Comparison of ENCODE assay signal across 14 cellular contexts in the genomic region with DNA sequence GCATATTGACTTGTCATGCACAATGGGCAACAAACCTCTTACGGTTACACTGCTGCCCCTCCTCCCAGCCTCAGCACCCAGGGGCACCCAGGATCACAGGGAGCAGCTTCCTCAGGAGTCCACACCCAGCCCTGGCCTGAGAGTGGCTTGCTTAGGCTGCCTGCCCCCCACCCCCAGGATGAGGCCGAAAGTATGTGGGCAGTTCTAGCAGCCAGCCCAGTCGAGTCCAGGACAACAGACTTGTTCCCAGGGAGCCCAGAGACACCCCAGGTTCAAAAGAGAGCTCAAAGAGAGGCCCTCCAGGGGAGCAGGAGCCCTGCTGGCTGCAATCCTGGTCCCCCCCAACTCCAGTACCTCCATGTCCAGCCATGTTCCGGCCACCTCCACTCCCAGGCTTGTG.
DNase-seq lines count a peak whose midpoint lies in the region; ATAC-seq and TF ChIP-seq lines count a peak whose summit lies in the region.
"Had no signal": no experiment of that assay in that cellular context is flagged by ENCODE, and none has a peak within 500 bp of the region (broad histone marks: within the 10 kb centered on the region; RNA-seq: fewer than 3 reads in every experiment).

No MANE protein-coding gene starts in this region.

- peak overlapping the region; percentile 14 for H3K14ac ChIP-seq in neuronal stem cell (ENCODE audit: low read length)

- H3K4me1 ChIP-seq in hepatocyte (ENCODE audit: insufficient read depth), result peaks cover 9% of the 10 kb centered on the region
- H3K4me1 ChIP-seq in neuronal stem cell (ENCODE audit: control insufficient read depth in 2 of 2, insufficient read depth in 1 of 2, low read depth in 1 of 2, low read length in 2 of 2), result peaks cover 4 to 7% of the 10 kb centered on the region in 2 donors
- no peaks in the 10 kb centered on the region for H3K4me1 ChIP-seq in upper lobe of right lung

- H4K91ac ChIP-seq in neuronal stem cell (ENCODE audit: low read depth, low read length, poor library complexity), result no peak overlapping the region

- TF ChIP-seq POLR2A in lower leg skin (IDR thresholded peaks at IDR 0.05), result no peak

- H3K4ac ChIP-seq in neuronal stem cell (ENCODE audit: low read length), result no peak overlapping the region

- ATAC-seq in upper lobe of right lung (no peak), Right ventricle myocardium superior (ENCODE audit: poor library complexity) (no peak)
- ATAC-seq: HCT116 had no signal

- H2BK120ac ChIP-seq in neuronal stem cell (ENCODE audit: low read depth, low read length), result no peak overlapping the region

- no peaks in the 10 kb centered on the region for H4K20me1 ChIP-seq in hepatocyte (ENCODE audit: insufficient read depth, poor library complexity, severe bottlenecking)
- H4K20me1 ChIP-seq: BLaER1 treated with 17β-estradiol and CSF1 and Interleukin-3, amounts not matched to agents 10 nM and 100 nM had no signal

- H3K4me3 ChIP-seq in hepatocyte (no peak overlapping the region), neuronal stem cell (ENCODE audit: low read length in 2 of 2) (no peak overlapping the region), upper lobe of right lung (no peak overlapping the region), lower leg skin (ENCODE audit: low read depth, poor library complexity, severe bottlenecking) (no peak overlapping the region)
- H3K4me3 ChIP-seq: BLaER1 treated with 17β-estradiol and CSF1 and Interleukin-3, amounts not matched to agents 10 nM and 100 nM; GM23248 had no signal

- H2BK5ac ChIP-seq in neuronal stem cell (ENCODE audit: low read length), result no peak overlapping the region

- H3K9me2 ChIP-seq in hepatocyte (replicated peaks; ENCODE audit: insufficient read depth), result no peaks in the 10 kb centered on the region

- H2BK12ac ChIP-seq in neuronal stem cell (ENCODE audit: low read length), result no peak overlapping the region

- intact Hi-C loops in upper lobe of right lung (cut with DNase I) (no loop called here), Right ventricle myocardium superior (cut with DNase I) (no loop called here), lower leg skin (cut with DNase I; ENCODE audit: low total_unique reads) (no loop called here)

- H3K9ac ChIP-seq in neuronal stem cell (ENCODE audit: low read depth, low read length, poor library complexity), result no peak overlapping the region
- H3K9ac ChIP-seq: BLaER1 treated with 17β-estradiol and CSF1 and Interleukin-3, amounts not matched to agents 10 nM and 100 nM; GM23248 had no signal

- H3K79me2 ChIP-seq in hepatocyte, result no peaks in the 10 kb centered on the region

- H3K18ac ChIP-seq in neuronal stem cell (ENCODE audit: low read length), result peak overlapping the region; percentile 39

- no peaks in the 10 kb centered on the region for H3K79me1 ChIP-seq in neuronal stem cell (ENCODE audit: low read depth, low read length)

- peak overlapping the region; percentile 84 for H3K27ac ChIP-seq in hepatocyte
- H3K27ac ChIP-seq in neuronal stem cell (replicated peaks; ENCODE audit: low read length), result no peak overlapping the region
- H3K27ac ChIP-seq in upper lobe of right lung, result no peak overlapping the region
- H3K27ac ChIP-seq: BLaER1 treated with 17β-estradiol and CSF1 and Interleukin-3, amounts not matched to agents 10 nM and 100 nM; GM23248 had no signal

- H3K4me2 ChIP-seq in hepatocyte (no peak overlapping the region), neuronal stem cell (ENCODE audit: insufficient read depth, low read length, poor library complexity, severe bottlenecking) (no peak overlapping the region)

- H3K27me3 ChIP-seq in hepatocyte, result peaks cover 3% of the 10 kb centered on the region
- peaks cover 0 to 50% (median 0%) of the 10 kb centered on the region in 3 experiments for H3K27me3 ChIP-seq in neuronal stem cell (ENCODE audit: control insufficient read depth in 3 of 3, insufficient read depth in 3 of 3, low read depth in 1 of 3, low read length in 3 of 3)
- H3K27me3 ChIP-seq in upper lobe of right lung, result peaks cover 9% of the 10 kb centered on the region
- H3K27me3 ChIP-seq: BLaER1 treated with 17β-estradiol and CSF1 and Interleukin-3, amounts not matched to agents 10 nM and 100 nM had no signal

- WGBS in hepatocyte (ENCODE audit: low lambda C conversion rate, missing lambda C conversion rate), result 81% methylated on average over 4 of the region's 4 CpGs
- WGBS in neuronal stem cell (ENCODE audit: extremely low coverage in 2 of 2, insufficient read length in 2 of 2, insufficient replicate concordance in 1 of 2), 2 donors, result no CpG with 5 or more reads among the region's 4 CpGs
- 79 to 84% methylated on average over 2 to 4 of the region's 4 CpGs for WGBS in lower leg skin, 2 donors

- H2AFZ ChIP-seq in hepatocyte, result no peak overlapping the region
- H2AFZ ChIP-seq in neuronal stem cell (ENCODE audit: low read length), result no peak overlapping the region
- H2AFZ ChIP-seq: GM23248 had no signal

- no peak for TF ChIP-seq CTCF in hepatocyte (IDR thresholded peaks at IDR 0.05; ENCODE audit: poor library complexity)
- no peak for TF ChIP-seq CTCF in upper lobe of right lung (IDR thresholded peaks at IDR 0.05)
- no peak for TF ChIP-seq CTCF in lower leg skin (IDR thresholded peaks at IDR 0.05)

- no peaks in the 10 kb centered on the region for H3K9me3 ChIP-seq in hepatocyte (ENCODE audit: low read depth)
- H3K9me3 ChIP-seq in neuronal stem cell (replicated peaks in 1 of 2; ENCODE audit: control insufficient read depth in 2 of 2, insufficient read depth in 1 of 2, low read depth in 1 of 2, low read length in 2 of 2), result no peaks in the 10 kb centered on the region
- no peaks in the 10 kb centered on the region for H3K9me3 ChIP-seq in upper lobe of right lung

- H2AK5ac ChIP-seq in neuronal stem cell (ENCODE audit: low read depth, low read length), result no peak overlapping the region

- H4K8ac ChIP-seq in neuronal stem cell (ENCODE audit: low read depth, low read length), result no peak overlapping the region

- H2BK15ac ChIP-seq in neuronal stem cell (ENCODE audit: low read length), result no peak overlapping the region

- H3K23ac ChIP-seq in neuronal stem cell (ENCODE audit: low read depth, low read length, poor library complexity), result peak overlapping the region; percentile 10

- peak; percentile 27 for DNase-seq in activated effector memory CD4-positive, alpha-beta T cell treated with anti-CD3 and anti-CD28 coated beads, Interleukin-2, amount 50 U/mL, for 16 hours
- DNase-seq in activated effector memory CD4-positive, alpha-beta T cell treated with Interleukin-2 at 50 U/mL for 16 hours, result no peak
- DNase-seq in hepatocyte (ENCODE audit: low spot score) (no peak), neuronal stem cell (ENCODE audit: low spot score) (no peak), upper lobe of right lung (peak; percentile 52), NCI-H1092 (lab: John Stamatoyannopoulos, UW) (no peak), Right ventricle myocardium superior (no peak), lower leg skin (ENCODE audit: low spot score in 2 of 2) (no peak)
- DNase-seq: 8988T, Calu3, DMS 273 treated with DMSO at 0.1 percent for 48 hours, GM23248 had no signal

- H3K36me3 ChIP-seq in hepatocyte (replicated peaks; ENCODE audit: insufficient read depth, low read depth), result no peaks in the 10 kb centered on the region
- H3K36me3 ChIP-seq in neuronal stem cell (replicated peaks in 1 of 2; ENCODE audit: control insufficient read depth in 2 of 2, insufficient read depth in 2 of 2, low read length in 2 of 2), result no peaks in the 10 kb centered on the region
- H3K36me3 ChIP-seq in upper lobe of right lung, result no peaks in the 10 kb centered on the region
- H3K36me3 ChIP-seq: BLaER1 treated with 17β-estradiol and CSF1 and Interleukin-3, amounts not matched to agents 10 nM and 100 nM had no signal

Comparison
In these comparisons a context has a peak if more than half of its experiments do, and no peak if none do; other contexts are left out.
1. DNase-seq: peak in activated effector memory CD4-positive, alpha-beta T cell treated with anti-CD3 and anti-CD28 coated beads, Interleukin-2, amount 50 U/mL, for 16 hours (single experiment) and upper lobe of right lung (single experiment); none in activated effector memory CD4-positive, alpha-beta T cell treated with Interleukin-2 at 50 U/mL for 16 hours (single experiment), hepatocyte (single experiment), neuronal stem cell (single experiment), NCI-H1092 (single experiment), Right ventricle myocardium superior (single experiment) and lower leg skin (0 of 2).